In the genomic region with DNA sequence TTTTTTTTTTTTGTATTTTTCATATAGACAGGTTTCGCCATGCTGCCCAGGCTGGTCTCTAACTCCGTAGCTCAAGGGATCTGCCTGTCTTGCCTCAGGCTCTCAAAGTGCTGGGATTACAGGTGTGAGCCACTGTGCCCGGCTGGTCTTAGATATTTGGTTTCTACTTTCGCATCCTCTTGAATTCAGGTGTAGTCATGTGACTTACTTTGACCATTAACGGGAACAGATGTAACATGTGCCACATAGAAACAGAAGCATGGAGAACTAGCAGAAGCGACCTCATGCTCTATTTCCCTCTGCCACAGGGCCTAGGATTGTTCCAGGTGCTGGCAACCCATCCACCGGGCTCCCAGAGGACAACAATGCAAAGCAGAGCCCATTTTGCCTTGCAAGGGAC, we compare ENCODE assay signal across 33 cellular contexts.
"Had no signal": no experiment of that assay in that cellular context is flagged by ENCODE, and none has a peak within 500 bp of the region (broad histone marks: within the 10 kb centered on the region; RNA-seq: fewer than 3 reads in every experiment).

No MANE protein-coding gene starts in this region.

- H3K4me1 ChIP-seq: adrenal gland, ascending aorta, breast epithelium had no signal

- H3K9me3 ChIP-seq: adrenal gland, ascending aorta, body of pancreas, breast epithelium had no signal

- H3K27me3 ChIP-seq: adrenal gland, ascending aorta, body of pancreas, brain microvascular endothelial cell, breast epithelium, cardiac muscle cell had no signal

- H3K4me3 ChIP-seq: adrenal gland, ascending aorta, body of pancreas, breast epithelium, cardiac muscle cell had no signal

- H3K27ac ChIP-seq: adrenal gland, ascending aorta, body of pancreas, brain microvascular endothelial cell, breast epithelium, cardiac muscle cell had no signal

- DNase-seq: activated effector memory CD4-positive, alpha-beta T cell treated with anti-CD3 and anti-CD28 coated beads, Interleukin-2, amount 50 U/mL, for 16 hours; activated effector memory CD4-positive, alpha-beta T cell treated with Interleukin-2 at 50 U/mL for 16 hours; activated gamma-delta T cell; activated gamma-delta T cell treated with Interleukin-2 at 50 U/mL for 16 hours; activated naive CD4-positive, alpha-beta T cell; activated naive CD4-positive, alpha-beta T cell treated with anti-CD3 and anti-CD28 coated beads for 36 hours; activated naive CD4-positive, alpha-beta T cell treated with anti-CD3 and anti-CD28 coated beads, Interleukin-2, amount 10 ng/mL, durations not matched to agents 7 days and 5 days; activated naive CD4-positive, alpha-beta T cell treated with anti-CD3 and anti-CD28 coated beads, Interleukin-2, amount 50 U/mL, for 16 hours; activated naive CD4-positive, alpha-beta T cell treated with Interleukin-2 at 50 U/mL for 16 hours; activated naive CD8-positive, alpha-beta T cell treated with anti-CD3 and anti-CD28 coated beads for 36 hours; activated naive CD8-positive, alpha-beta T cell treated with anti-CD3 and anti-CD28 coated beads, Interleukin-2, amount 10 ng/mL, durations not matched to agents 7 days and 5 days; activated naive CD8-positive, alpha-beta T cell treated with anti-CD3 and anti-CD28 coated beads, Interleukin-2, amount 50 U/mL, for 24 hours; activated T-cell treated with anti-CD3 and anti-CD28 coated beads, Interleukin-2, amount 50 U/mL, for 1 hour; activated T-cell treated with anti-CD3 and anti-CD28 coated beads, Interleukin-2, amount 50 U/mL, for 24 hours; activated T-cell treated with anti-CD3 and anti-CD28 coated beads, Interleukin-2, amount 50 U/mL, for 4 hours; activated T-cell treated with anti-CD3 and anti-CD28 coated beads, Interleukin-2, amount 50 U/mL, for 48 hours; activated T-cell treated with anti-CD3 and anti-CD28 coated beads, Interleukin-2, amount 50 U/mL, for 72 hours; adrenal gland; amniotic stem cell; anterior cingulate cortex; aorta; body of pancreas; brain microvascular endothelial cell; caudate nucleus; central memory CD4-positive, alpha-beta T cell; cerebellar nuclear complex had no signal

- ATAC-seq: activated naive CD4-positive, alpha-beta T cell treated with anti-CD3 and anti-CD28 coated beads, Interleukin-2, amount 50 U/mL, for 72 hours; activated naive CD8-positive, alpha-beta T cell treated with anti-CD3 and anti-CD28 coated beads, Interleukin-2, amount 50 U/mL, for 24 hours; activated T-cell treated with anti-CD3 and anti-CD28 coated beads, Interleukin-2, amount 50 U/mL, for 4 hours; activated T-cell treated with anti-CD3 and anti-CD28 coated beads, Interleukin-2, amount 50 U/mL, for 72 hours; activated T-helper 17 cell treated with anti-CD3 and anti-CD28 coated beads, Interleukin-2, amount 50 U/mL, for 72 hours; body of pancreas had no signal

- FAIRE-seq: astrocyte, bronchial epithelial cell had no signal

- H3K36me3 ChIP-seq: adrenal gland, ascending aorta, brain microvascular endothelial cell, breast epithelium, cardiac muscle cell had no signal
